ENCODE assay signal across 21 cellular contexts in the genomic region with DNA sequence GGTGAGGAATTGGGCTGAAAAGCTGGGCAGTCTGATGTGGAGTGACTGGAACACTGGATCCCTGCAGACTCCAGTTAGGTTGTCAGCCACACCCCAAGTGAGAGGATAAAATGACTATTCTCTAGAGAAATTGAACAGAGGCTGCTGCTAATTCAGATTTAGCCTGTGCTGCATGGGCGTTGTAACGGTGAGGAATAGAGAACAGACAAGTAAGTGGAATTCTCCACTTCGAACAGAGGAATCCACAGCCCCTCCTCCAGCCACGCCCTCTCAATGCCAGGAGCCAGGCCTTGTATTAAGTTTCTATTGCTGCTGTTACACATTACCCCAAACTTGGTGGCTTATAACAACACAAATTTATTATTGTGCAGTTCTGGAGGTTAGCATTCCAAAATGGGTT.
"Had no signal": no experiment of that assay in that cellular context is flagged by ENCODE, and none has a peak within 500 bp of the region (broad histone marks: within the 10 kb centered on the region; RNA-seq: fewer than 3 reads in every experiment).

No MANE protein-coding gene starts in this region.

- H3K4me3 ChIP-seq: colonic mucosa, esophagus squamous epithelium, gastrocnemius medialis, heart left ventricle, hepatocyte, left lung, lower lobe of right lung, mucosa of descending colon had no signal

- H3K36me3 ChIP-seq: colonic mucosa, esophagus squamous epithelium, left lung, lower lobe of right lung had no signal

- H3K27me3 ChIP-seq: colonic mucosa, esophagus squamous epithelium, gastrocnemius medialis, heart left ventricle, hepatocyte, left lung had no signal

- H3K79me2 ChIP-seq: hepatocyte had no signal

- H3K27ac ChIP-seq: colonic mucosa, epithelial cell of prostate, esophagus squamous epithelium, gastrocnemius medialis, heart left ventricle, hepatocyte, left lung, lower lobe of right lung had no signal

- H3K9me3 ChIP-seq: colonic mucosa, esophagus squamous epithelium, gastrocnemius medialis, left lung, lower lobe of right lung, mucosa of descending colon had no signal

- H3K4me1 ChIP-seq: colonic mucosa, esophagus squamous epithelium, gastrocnemius medialis, heart left ventricle, left lung, lower lobe of right lung had no signal

- H2AFZ ChIP-seq: hepatocyte had no signal

- H3K4me2 ChIP-seq: hepatocyte had no signal

- DNase-seq: colonic mucosa; cortex of kidney; effector CD8-positive, alpha-beta T cell; effector memory CD8-positive, alpha-beta T cell; endodermal cell; erythroblast; esophagus squamous epithelium; foreskin fibroblast; foreskin melanocyte; gastrocnemius medialis; glutamatergic neuron; heart left ventricle; hypothalamus; left cardiac atrium; left lung; left ventricle myocardium superior; lower lobe of right lung; mesenchymal stem cell; mucosa of descending colon had no signal
